In genomic region chr16:58426095-58426494, GRCh38 we compare ENCODE assay signal across 1 cellular context.
TF ChIP-seq lines count a peak whose summit lies in the region.

No MANE protein-coding gene starts in this region.

TF ChIP-seq in GM12878, 131 proteins besides CTCF, POLR2A, EP300 and RAD21 (continued from another document):
- no peak for TF ChIP-seq PBX3 (IDR thresholded peaks at IDR 0.05; ENCODE audit: insufficient replicate concordance, low read depth, low read length)
- peak; percentile 68 to 69 for TF ChIP-seq IKZF2 (IDR thresholded peaks at IDR 0.05)
- no peak for TF ChIP-seq ATF2 (IDR thresholded peaks at IDR 0.05; ENCODE audit: low read length)
- TF ChIP-seq KAT2A (conservative IDR thresholded peaks at IDR 0.05; ENCODE audit: control insufficient read depth, low read depth, low read length), result no peak
- peak; percentile 79; the same call in 1 of the 2 replicates for TF ChIP-seq IKZF1 (conservative IDR thresholded peaks at IDR 0.05)
- TF ChIP-seq SMAD1 (IDR thresholded peaks at IDR 0.05; ENCODE audit: low read depth, partially characterized antibody), result no peak
- TF ChIP-seq CHD1 (IDR thresholded peaks at IDR 0.05; ENCODE audit: low read depth, low read length), result no peak
- TF ChIP-seq E4F1 (IDR thresholded peaks at IDR 0.05; ENCODE audit: borderline replicate concordance, partially characterized antibody), result no peak
- no peak for TF ChIP-seq ZNF687 (IDR thresholded peaks at IDR 0.05)
- TF ChIP-seq EED (IDR thresholded peaks at IDR 0.05; ENCODE audit: low read depth), result peak; percentile 37; the same call in 1 of the 2 replicates
- TF ChIP-seq SPI1 (IDR thresholded peaks at IDR 0.05; ENCODE audit: borderline replicate concordance, insufficient read depth, low read depth, low read length), result peak; percentile 90
- no peak for TF ChIP-seq NFYA (IDR thresholded peaks at IDR 0.05; ENCODE audit: borderline replicate concordance, low read depth, low read length)
- no peak for TF ChIP-seq TCF3 (IDR thresholded peaks at IDR 0.05; ENCODE audit: borderline replicate concordance, insufficient read depth, low read depth, low read length)
- no peak for TF ChIP-seq ESRRA (IDR thresholded peaks at IDR 0.05; ENCODE audit: low read length)
- TF ChIP-seq NR2F1 (conservative IDR thresholded peaks at IDR 0.05), result peak; percentile 73; the same call in 1 of the 2 replicates
- no peak for TF ChIP-seq USF2 (IDR thresholded peaks at IDR 0.05; ENCODE audit: borderline replicate concordance, low read depth, low read length)
- no peak for TF ChIP-seq ETV6 (conservative IDR thresholded peaks at IDR 0.05 in 1 of 2, IDR thresholded peaks at IDR 0.05 in 1 of 2; ENCODE audit: borderline replicate concordance in 1 of 2, low read depth in 1 of 2)
- TF ChIP-seq RUNX3 (IDR thresholded peaks at IDR 0.05; ENCODE audit: low read length), result peak; percentile 87
